16 cellular contexts compared by ENCODE assay signal in the genomic region with DNA sequence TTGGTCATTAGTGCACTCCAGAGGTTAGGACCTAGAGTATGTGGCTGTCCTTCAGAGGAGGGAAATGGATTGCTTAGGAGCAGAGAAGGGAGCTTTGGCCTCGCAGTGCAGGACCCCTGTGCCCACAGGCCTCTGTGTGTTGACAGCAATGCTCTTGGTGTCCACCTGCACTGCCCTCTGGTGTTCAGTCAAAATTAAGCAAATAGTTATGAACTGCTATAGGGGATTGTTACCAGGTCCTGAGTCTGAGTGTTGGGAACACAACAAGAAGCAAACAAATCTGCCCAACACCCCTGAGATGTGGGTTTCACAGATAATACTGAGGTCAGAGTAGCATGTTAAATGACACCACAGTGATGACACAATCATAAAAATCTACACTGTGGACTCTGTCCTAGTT. TPM values are rescaled to one million over a fixed set of nuclear protein-coding genes. Genes with fewer than 3 reads are reported as not detected.
DNase-seq lines count a peak whose midpoint lies in the region; FAIRE-seq and TF ChIP-seq lines count a peak whose summit lies in the region.
"Not testable (repeated sequence)": the region's sequence is repeated elsewhere in the genome, so short reads cannot be mapped to it uniquely, and the experiment has no call there.
"Had no signal": no experiment of that assay in that cellular context is flagged by ENCODE, and none has a peak within 500 bp of the region (broad histone marks: within the 10 kb centered on the region; RNA-seq: fewer than 3 reads in every experiment).

No MANE protein-coding gene starts in this region.

- FAIRE-seq in bronchial epithelial cell (lab: Jason Lieb, UNC), result not testable (repeated sequence)

- H2BK5ac ChIP-seq in H9 (ENCODE audit: insufficient read length, low read length), result not testable (repeated sequence)

- H3K56ac ChIP-seq in H9 (ENCODE audit: insufficient read length, low read depth, low read length), result not testable (repeated sequence)

- H3K36me3 ChIP-seq in bronchial epithelial cell (ENCODE audit: control insufficient read depth, insufficient read depth, low read length), result not testable (repeated sequence)

- not testable (repeated sequence) for H3K4me1 Mint-ChIP-seq in Calu3 (ENCODE audit: low read depth, unreplicated experiment); H9

- not testable (repeated sequence) for H3K79me2 ChIP-seq in H9 (ENCODE audit: insufficient read depth, low read length)

- BruUV-seq in Calu3 (replicated peaks; lab: Mats Ljungman, UMichigan), result not testable (repeated sequence)

- intact Hi-C loops in Calu3 (cut with micrococcal nuclease; ENCODE audit: unreplicated experiment), result not testable (repeated sequence)

- not testable (repeated sequence) for H3T11ph ChIP-seq in H9 (ENCODE audit: low read length)

- H3K18ac ChIP-seq in H9 (ENCODE audit: insufficient read length, low read depth, low read length), result not testable (repeated sequence)

- H2BK12ac ChIP-seq in H9 (ENCODE audit: insufficient read length, low read depth, low read length), result not testable (repeated sequence)

- H3K27ac Mint-ChIP-seq in Calu3 (ENCODE audit: unreplicated experiment); H9: not testable (repeated sequence)

- H3K23me2 ChIP-seq in H9 (ENCODE audit: insufficient read length, low read depth, low read length, poor library complexity, severe bottlenecking), result not testable (repeated sequence)

- H3K27me3 Mint-ChIP-seq in Calu3 (ENCODE audit: unreplicated experiment); H9 (ENCODE audit: low read depth): not testable (repeated sequence)

- H4K20me1 ChIP-seq in H9 (ENCODE audit: control insufficient read depth, insufficient read depth, insufficient read length), result not testable (repeated sequence)

- not testable (repeated sequence) for H2BK20ac ChIP-seq in H9 (ENCODE audit: low read depth, low read length, poor library complexity, severe bottlenecking)

- not testable (repeated sequence) for H3K9me3 Mint-ChIP-seq in Calu3 (ENCODE audit: low read depth, unreplicated experiment); H9

- not testable (repeated sequence) for H3K14ac ChIP-seq in H9 (ENCODE audit: insufficient read depth, low read length)

- H3K36me3 Mint-ChIP-seq in Calu3 (ENCODE audit: insufficient read depth, unreplicated experiment); H9 (ENCODE audit: insufficient read depth in 1 of 3, low read depth in 3 of 3): not testable (repeated sequence)

- H3K9ac ChIP-seq in H9 (ENCODE audit: extremely low read depth, insufficient read length, low read length), result not testable (repeated sequence)

- not testable (repeated sequence) for H3K4me3 Mint-ChIP-seq in Calu3 (ENCODE audit: low read depth, unreplicated experiment); H9

- H3K27ac ChIP-seq in H9 (ENCODE audit: insufficient read length, low read depth, low read length); RWPE1: not testable (repeated sequence)

- not testable (repeated sequence) for H3K4me2 ChIP-seq in H9 (ENCODE audit: insufficient read depth, insufficient read length, low read length)

- not testable (repeated sequence) for H4K5ac ChIP-seq in H9 (ENCODE audit: insufficient read length, low read depth, low read length)

- TF ChIP-seq CTCF in Calu3 (IDR thresholded peaks at IDR 0.05; ENCODE audit: unreplicated experiment), result not testable (repeated sequence)
- TF ChIP-seq CTCF in H9 (conservative IDR thresholded peaks at IDR 0.05) (peak; percentile 60), RWPE1 (conservative IDR thresholded peaks at IDR 0.05; ENCODE audit: low read depth) (peak; percentile 33; the same call in 1 of the 2 replicates), bronchial epithelial cell (IDR thresholded peaks at IDR 0.05; ENCODE audit: insufficient read depth, low read length, severe bottlenecking) (peak; percentile 9), fibroblast of the aortic adventitia (IDR thresholded peaks at IDR 0.05; ENCODE audit: insufficient read depth, low read length) (peak; percentile 33)

- not testable (repeated sequence) for H3K27me3 ChIP-seq in H9 (ENCODE audit: insufficient read depth, low read length); bronchial epithelial cell (ENCODE audit: control insufficient read depth, insufficient read depth, low read length)

- not testable (repeated sequence) for H3K4ac ChIP-seq in H9 (ENCODE audit: low read depth, low read length)

- CTCF ChIA-PET in Calu3 (lab: Charles Lee); RWPE1 (lab: Yijun Ruan, JAX): not testable (repeated sequence)

- not testable (repeated sequence) for H3K79me1 ChIP-seq in H9 (ENCODE audit: insufficient read depth, low read depth, low read length, poor library complexity, severe bottlenecking)

- not testable (repeated sequence) for H2BK15ac ChIP-seq in H9 (ENCODE audit: low read depth, low read length)

- H3K23ac ChIP-seq in H9 (ENCODE audit: insufficient read length, low read depth, low read length), result not testable (repeated sequence)

- H2BK120ac ChIP-seq in H9 (ENCODE audit: low read depth, low read length, poor library complexity, severe bottlenecking), result not testable (repeated sequence)

- H2AK5ac ChIP-seq in H9 (ENCODE audit: insufficient read length, low read length), result not testable (repeated sequence)

- no CpG with 5 or more reads among the region's 1 CpG for WGBS in H9 (ENCODE audit: extremely low coverage, insufficient read length, low lambda C conversion rate)

- H4K8ac ChIP-seq in H9 (replicated peaks; ENCODE audit: insufficient read length, low read depth, low read length), result not testable (repeated sequence)

- not testable (repeated sequence) for H3K4me1 ChIP-seq in H9 (ENCODE audit: insufficient read depth, low read length)

- POLR2A ChIA-PET in RWPE1 (lab: Yijun Ruan, JAX; ENCODE audit: low non-redundant PET), result not testable (repeated sequence)

- not testable (repeated sequence) for H4K91ac ChIP-seq in H9 (ENCODE audit: insufficient read length, low read depth, low read length)

- DNase-seq in Calu3 (peak; percentile 11), NCI-H1092 (lab: John Stamatoyannopoulos, UW) (peak; percentile 7), bronchial epithelial cell (ENCODE audit: low read depth) (peak; percentile 4), fibroblast of the aortic adventitia (ENCODE audit: low read depth) (peak; percentile 47), left kidney (ENCODE audit: low read depth, low spot score) (peak; percentile 45), pons (ENCODE audit: low spot score) (peak; percentile 12)
- not testable (repeated sequence) for DNase-seq in H9; RWPE1 (ENCODE audit: low spot score)

- not testable (repeated sequence) for H3K9me3 ChIP-seq in H9 (ENCODE audit: control insufficient read depth, low read depth, low read length)

- not testable (repeated sequence) for H2AFZ ChIP-seq in H9 (ENCODE audit: low read length)

- not testable (repeated sequence) for H3K4me3 ChIP-seq in bronchial epithelial cell (ENCODE audit: low read depth, low read length); fibroblast of the aortic adventitia (ENCODE audit: low read depth, low read length)

RNA-seq across cellular contexts. Expression of gene SPATA31A6, which starts 23.2 kb away (rescaled TPM):
- total RNA-seq in Calu3 (2022) (not detected in 2 replicates), H9 (2021) (0.15 and 0.61 TPM in 2 replicates), bronchial epithelial cell (not detected in 2 replicates), fibroblast of the aortic adventitia (ENCODE audit: low replicate concordance) (under 0.01 TPM in 1 of 2 replicates, not detected in the other)
- total RNA-seq: activated CD8-positive, alpha-beta memory T cell treated with anti-CD3 and anti-CD28 coated beads for 36 hours; activated naive CD4-positive, alpha-beta T cell treated with anti-CD3 and anti-CD28 coated beads, Interleukin-2, amount 50 U/mL, for 72 hours; CD8-positive, alpha-beta memory T cell; fibroblast of lung; GM12878; left lobe of liver; pancreas; PC-9 had no signal

RNA-seq across cellular contexts. Expression of gene CNTNAP3B, which starts 31.1 kb away (rescaled TPM):
- 24.8 and 35.5 TPM in 2 replicates for total RNA-seq in Calu3 (2022)
- 4.6 and 4.7 TPM in 2 replicates for total RNA-seq in H9 (2021)
- total RNA-seq in bronchial epithelial cell, result 6.4 and 11.1 TPM in 2 replicates
- total RNA-seq in fibroblast of the aortic adventitia (ENCODE audit: low replicate concordance), result 6.4 and 118 TPM in 2 replicates
- total RNA-seq: activated CD8-positive, alpha-beta memory T cell treated with anti-CD3 and anti-CD28 coated beads for 36 hours; activated naive CD4-positive, alpha-beta T cell treated with anti-CD3 and anti-CD28 coated beads, Interleukin-2, amount 50 U/mL, for 72 hours; CD8-positive, alpha-beta memory T cell; fibroblast of lung had no signal
